Comparison of ENCODE assay signal across 5 cellular contexts in genomic region chr18:60172030-60172429, GRCh38.
"Had no signal": no experiment of that assay in that cellular context is flagged by ENCODE, and none has a peak within 500 bp of the region (broad histone marks: within the 10 kb centered on the region; RNA-seq: fewer than 3 reads in every experiment).

No MANE protein-coding gene starts in this region.

- H2AFZ ChIP-seq: GM23338 had no signal

- H3K4me2 ChIP-seq: GM23338 had no signal

- ATAC-seq: GM23338, K562 had no signal

- DNase-seq: H9, HCEC 1CT, IMR-90 had no signal

- H3K4me3 ChIP-seq: GM23338, K562 had no signal
